Comparison of ENCODE assay signal across 16 cellular contexts in genomic region chr6:135672256-135672655, GRCh38.
DNase-seq lines count a peak whose midpoint lies in the region; ATAC-seq lines count a peak whose summit lies in the region.
"Had no signal": no experiment of that assay in that cellular context is flagged by ENCODE, and none has a peak within 500 bp of the region (broad histone marks: within the 10 kb centered on the region; RNA-seq: fewer than 3 reads in every experiment).

No MANE protein-coding gene starts in this region.

- H3K27ac ChIP-seq in thymus (ENCODE audit: low read depth) (peak overlapping the region; percentile 20), right cardiac atrium (ENCODE audit: low read length) (no peak overlapping the region)

- peaks cover 44% of the 10 kb centered on the region for H3K4me1 Mint-ChIP-seq in stimulated activated naive CD8-positive, alpha-beta T cell treated with anti-CD3 and anti-CD28 coated beads, Interleukin-15, amount 100 ng/mL, for 72 hours
- peaks cover 48% of the 10 kb centered on the region for H3K4me1 Mint-ChIP-seq in activated T-helper 2 cell treated with anti-CD3 and anti-CD28 coated beads, Interferon-gamma antibody, Interleukin-2, Interleukin-4, amounts not matched to agents 10 μg/mL and 5 μg/mL and 100 μg/mL, durations not matched to agents 14 hours and 24 hours and 36 hours (ENCODE audit: low read depth)
- H3K4me1 Mint-ChIP-seq: CD4-positive, alpha-beta memory T cell had no signal

- no peak overlapping the region for H3K4me3 Mint-ChIP-seq in stimulated activated naive CD8-positive, alpha-beta T cell treated with anti-CD3 and anti-CD28 coated beads, Interleukin-15, amount 100 ng/mL, for 72 hours
- no peak overlapping the region for H3K4me3 Mint-ChIP-seq in activated T-helper 2 cell treated with anti-CD3 and anti-CD28 coated beads, Interferon-gamma antibody, Interleukin-2, Interleukin-4, amounts not matched to agents 10 μg/mL and 5 μg/mL and 100 μg/mL, durations not matched to agents 14 hours and 24 hours and 36 hours (ENCODE audit: low read depth)
- H3K4me3 Mint-ChIP-seq: CD4-positive, alpha-beta memory T cell; HFFc6 had no signal

- H3K4me1 ChIP-seq in thymus (ENCODE audit: control insufficient read depth, insufficient read depth, low read length) (no peaks in the 10 kb centered on the region), right cardiac atrium (ENCODE audit: control insufficient read depth, insufficient read depth, low read length) (no peaks in the 10 kb centered on the region)
- H3K4me1 ChIP-seq: HAP-1 had no signal

- ATAC-seq in stimulated activated naive CD8-positive, alpha-beta T cell treated with anti-CD3 and anti-CD28 coated beads, Interleukin-15, amount 100 ng/mL, for 72 hours, result peak; percentile 33
- no peak for ATAC-seq in stimulated activated naive CD8-positive, alpha-beta T cell treated with anti-CD3 and anti-CD28 coated beads, Interleukin-15, Interleukin-2, amounts not matched to agents 100 U/mL and 50 U/mL, for 24 hours
- no peak for ATAC-seq in right cardiac atrium

- peaks cover 0 to 16% of the 10 kb centered on the region in 2 donors for H3K9me3 Mint-ChIP-seq in stimulated activated naive CD8-positive, alpha-beta T cell treated with anti-CD3 and anti-CD28 coated beads, Interleukin-15, amount 100 ng/mL, for 72 hours
- H3K9me3 Mint-ChIP-seq in activated T-helper 2 cell treated with anti-CD3 and anti-CD28 coated beads, Interferon-gamma antibody, Interleukin-2, Interleukin-4, amounts not matched to agents 10 μg/mL and 5 μg/mL and 100 μg/mL, durations not matched to agents 14 hours and 24 hours and 36 hours, result peaks cover 55% of the 10 kb centered on the region
- H3K9me3 Mint-ChIP-seq: CD4-positive, alpha-beta memory T cell; HFFc6 had no signal

- H3K4me3 ChIP-seq in thymus (ENCODE audit: low read length) (no peak overlapping the region), right cardiac atrium (ENCODE audit: low read length) (no peak overlapping the region)
- H3K4me3 ChIP-seq: HAP-1 had no signal

- peak overlapping the region in 1 of 2 donors; percentile 5 for H3K27ac Mint-ChIP-seq in stimulated activated naive CD8-positive, alpha-beta T cell treated with anti-CD3 and anti-CD28 coated beads, Interleukin-15, amount 100 ng/mL, for 72 hours
- H3K27ac Mint-ChIP-seq in activated T-helper 2 cell treated with anti-CD3 and anti-CD28 coated beads, Interferon-gamma antibody, Interleukin-2, Interleukin-4, amounts not matched to agents 10 μg/mL and 5 μg/mL and 100 μg/mL, durations not matched to agents 14 hours and 24 hours and 36 hours, result peak overlapping the region; percentile 83
- H3K27ac Mint-ChIP-seq: CD4-positive, alpha-beta memory T cell; HFFc6 had no signal

- H3K36me3 ChIP-seq in thymus (ENCODE audit: control insufficient read depth, insufficient read depth), result no peaks in the 10 kb centered on the region
- H3K36me3 ChIP-seq: HAP-1 had no signal

- 93% methylated on average over 6 of the region's 6 CpGs for WGBS in thymus
- WGBS in right cardiac atrium, result 96% methylated on average over 6 of the region's 6 CpGs

- no peak for DNase-seq in stimulated activated naive CD8-positive, alpha-beta T cell treated with anti-CD3 and anti-CD28 coated beads, Interleukin-15, amount 100 ng/mL, for 72 hours
- DNase-seq in stimulated activated naive CD8-positive, alpha-beta T cell treated with anti-CD3 and anti-CD28 coated beads, Interleukin-15, Interleukin-2, amounts not matched to agents 100 U/mL and 50 U/mL, for 24 hours, result no peak
- no peak for DNase-seq in activated T-helper 2 cell treated with anti-CD3 and anti-CD28 coated beads, Interferon-gamma antibody, Interleukin-2, Interleukin-4, amounts not matched to agents 10 μg/mL and 5 μg/mL and 100 μg/mL, durations not matched to agents 14 hours and 24 hours and 36 hours (ENCODE audit: low spot score)
- no peak for DNase-seq in right cardiac atrium
- DNase-seq in activated CD4-positive, alpha-beta T cell treated with anti-CD3 and anti-CD28 coated beads for 48 hours, result no peak
- DNase-seq: C1 segment of cervical spinal cord; Calu3; CD4-positive, alpha-beta memory T cell; COR-L47; DMS53; DMS79 treated with DMSO at 0.1 percent for 48 hours; GF-D8; GOT3; HFFc6 had no signal

- H3K36me3 Mint-ChIP-seq in activated T-helper 2 cell treated with anti-CD3 and anti-CD28 coated beads, Interferon-gamma antibody, Interleukin-2, Interleukin-4, amounts not matched to agents 10 μg/mL and 5 μg/mL and 100 μg/mL, durations not matched to agents 14 hours and 24 hours and 36 hours (ENCODE audit: low read depth), result peaks cover 63% of the 10 kb centered on the region
- H3K36me3 Mint-ChIP-seq: CD4-positive, alpha-beta memory T cell had no signal

- H3K27me3 ChIP-seq in thymus (ENCODE audit: control insufficient read depth, insufficient read depth) (no peaks in the 10 kb centered on the region), right cardiac atrium (ENCODE audit: control insufficient read depth, insufficient read depth) (no peaks in the 10 kb centered on the region)

- intact Hi-C loops in activated T-helper 2 cell treated with anti-CD3 and anti-CD28 coated beads, Interferon-gamma antibody, Interleukin-2, Interleukin-4, amounts not matched to agents 10 μg/mL and 5 μg/mL and 100 μg/mL, durations not matched to agents 14 hours and 24 hours and 36 hours (cut with micrococcal nuclease), result no loop called here
- intact Hi-C loops in right cardiac atrium (cut with DNase I), result no loop called here

- peaks cover 10% of the 10 kb centered on the region for H3K27me3 Mint-ChIP-seq in stimulated activated naive CD8-positive, alpha-beta T cell treated with anti-CD3 and anti-CD28 coated beads, Interleukin-15, amount 100 ng/mL, for 72 hours
- H3K27me3 Mint-ChIP-seq in activated T-helper 2 cell treated with anti-CD3 and anti-CD28 coated beads, Interferon-gamma antibody, Interleukin-2, Interleukin-4, amounts not matched to agents 10 μg/mL and 5 μg/mL and 100 μg/mL, durations not matched to agents 14 hours and 24 hours and 36 hours (ENCODE audit: low read depth), result no peaks in the 10 kb centered on the region

- H3K9me3 ChIP-seq in thymus (ENCODE audit: control insufficient read depth) (no peaks in the 10 kb centered on the region), right cardiac atrium (ENCODE audit: control insufficient read depth, low read length) (no peaks in the 10 kb centered on the region)
- H3K9me3 ChIP-seq: HAP-1 had no signal
